25 cellular contexts compared by ENCODE assay signal in genomic region chr19:10713317-10713716, GRCh38. TPM values are rescaled to one million over a fixed set of nuclear protein-coding genes. Genes with fewer than 3 reads are reported as not detected.
DNase-seq lines count a peak whose midpoint lies in the region; ATAC-seq and TF ChIP-seq lines count a peak whose summit lies in the region.
"Had no signal": no experiment of that assay in that cellular context is flagged by ENCODE, and none has a peak within 500 bp of the region (broad histone marks: within the 10 kb centered on the region; RNA-seq: fewer than 3 reads in every experiment).

No MANE protein-coding gene starts in this region.

- H3K27ac Mint-ChIP-seq in CD4-positive, alpha-beta T cell: peak overlapping the region; percentile 90
- H3K27ac Mint-ChIP-seq in WTC11 (0 out of 2 replicates have a peak overlapping the region, but pooled peaks have one; percentile 36), naive B cell (peak overlapping the region in 5 of 6 donors; percentile 49 to 95 (median 77))
- H3K27ac Mint-ChIP-seq: activated B cell treated with CpG ODN at 0.5 μM for 24 hours; activated T-helper 1 cell treated with anti-CD3 and anti-CD28 coated beads, Interleukin-12 subunit alpha, Interleukin-12 subunit beta, Interleukin-2, Interleukin-4 antibody, amounts not matched to agents 30 ng/mL and 10 ng/mL and 1 ng/mL, durations not matched to agents 14 hours and 24 hours and 36 hours; effector memory CD8-positive, alpha-beta T cell; progenitor cell of endocrine pancreas; T-helper 2 cell treated with Interferon-gamma antibody and Interleukin-4, amounts not matched to agents 5 μg/mL and 100 μg/mL, for 36 hours had no signal

- H3K27me3 ChIP-seq in CD4-positive, alpha-beta T cell (ENCODE audit: control insufficient read depth, insufficient read depth, low read length): no peaks in the 10 kb centered on the region
- H3K27me3 ChIP-seq: esophagus muscularis mucosa, gastroesophageal sphincter, tibial artery had no signal

- TF ChIP-seq CTCF in CD4-positive, alpha-beta T cell (IDR thresholded peaks at IDR 0.05): no peak
- no peak for TF ChIP-seq CTCF in WTC11 (IDR thresholded peaks at IDR 0.05)

- peaks cover 17% of the 10 kb centered on the region for H3K4me1 Mint-ChIP-seq in CD4-positive, alpha-beta T cell (ENCODE audit: low read depth)
- peaks cover 8% of the 10 kb centered on the region for H3K4me1 Mint-ChIP-seq in WTC11
- peaks cover 8 to 17% (median 16%) of the 10 kb centered on the region in 3 donors for H3K4me1 Mint-ChIP-seq in naive B cell

- H3K9me3 Mint-ChIP-seq in CD4-positive, alpha-beta T cell: no peaks in the 10 kb centered on the region
- H3K9me3 Mint-ChIP-seq in WTC11 (no peaks in the 10 kb centered on the region), naive B cell (no peaks in the 10 kb centered on the region)
- H3K9me3 Mint-ChIP-seq: activated B cell treated with CpG ODN at 0.5 μM for 24 hours; activated T-helper 1 cell treated with anti-CD3 and anti-CD28 coated beads, Interleukin-12 subunit alpha, Interleukin-12 subunit beta, Interleukin-2, Interleukin-4 antibody, amounts not matched to agents 30 ng/mL and 10 ng/mL and 1 ng/mL, durations not matched to agents 14 hours and 24 hours and 36 hours; brain; effector memory CD8-positive, alpha-beta T cell; neural crest cell; T-helper 2 cell treated with Interferon-gamma antibody and Interleukin-4, amounts not matched to agents 5 μg/mL and 100 μg/mL, for 36 hours had no signal

- intact Hi-C loops in CD4-positive, alpha-beta T cell (cut with DNase I, micrococcal nuclease): no loop called here

- CTCF ChIA-PET in CD4-positive, alpha-beta T cell (lab: Charles Lee): no interaction called here
- CTCF ChIA-PET in WTC11 (lab: Charles Lee): interaction anchor here (1.6 kb wide), 1 partner anchor 14 kb away, joined by 5 read pairs; no protein-coding TSS in a partner anchor

- POLR2A ChIA-PET in CD4-positive, alpha-beta T cell (lab: Charles Lee): no interaction called here
- POLR2A ChIA-PET in WTC11 (lab: Charles Lee): interaction anchor here (0.6 kb wide), 1 partner anchor 18 kb away, joined by 4 read pairs; no protein-coding TSS in a partner anchor

- H3K27ac ChIP-seq in CD4-positive, alpha-beta T cell (ENCODE audit: low read depth, low read length): no peak overlapping the region
- H3K27ac ChIP-seq: esophagus muscularis mucosa, gastroesophageal sphincter, HL-60, SK-N-MC, tibial artery had no signal

- H3K36me3 Mint-ChIP-seq in CD4-positive, alpha-beta T cell (ENCODE audit: low read depth): peaks cover 13% of the 10 kb centered on the region
- H3K36me3 Mint-ChIP-seq in WTC11 (peaks cover 15% of the 10 kb centered on the region), naive B cell (peaks cover 0 to 6% of the 10 kb centered on the region in 2 donors)

- no peaks in the 10 kb centered on the region for H3K27me3 Mint-ChIP-seq in CD4-positive, alpha-beta T cell
- H3K27me3 Mint-ChIP-seq in WTC11 (ENCODE audit: low read depth) (no peaks in the 10 kb centered on the region), naive B cell (no peaks in the 10 kb centered on the region)
- H3K27me3 Mint-ChIP-seq: activated B cell treated with CpG ODN at 0.5 μM for 24 hours; brain; effector memory CD8-positive, alpha-beta T cell; progenitor cell of endocrine pancreas had no signal

- peak; percentile 1 for ATAC-seq in CD4-positive, alpha-beta T cell (ENCODE audit: poor library complexity)
- ATAC-seq in WTC11 (no peak), naive B cell (ENCODE audit: low read depth in 2 of 2) (no peak), GM21723 (IDR thresholded peaks at IDR 0.05; ENCODE audit: unreplicated experiment) (no peak)
- ATAC-seq: effector memory CD8-positive, alpha-beta T cell; gastroesophageal sphincter had no signal

- peak in 1 of 10 experiments; percentile 75 for DNase-seq in CD4-positive, alpha-beta T cell
- DNase-seq in DMS53 (lab: John Stamatoyannopoulos, UW) (peak; percentile 44), WTC11 (ENCODE audit: low spot score) (no peak), naive B cell (no peak), NCI-H1436 treated with DMSO at 0.1 percent for 48 hours (lab: John Stamatoyannopoulos, UW) (no peak), Ammon's horn (ENCODE audit: low spot score) (no peak)
- DNase-seq: activated B cell treated with CpG ODN at 0.5 μM for 24 hours; effector memory CD8-positive, alpha-beta T cell; IMR-90; mesendoderm; NCI-H1436; NCI-H446; stimulated activated CD4-positive, alpha-beta T cell treated with anti-CD3 and anti-CD28 coated beads, Interleukin-2, amount 100 ng/mL, for 24 hours; stimulated activated naive CD4-positive, alpha-beta T cell treated with Interleukin-2 at 50 U/mL for 16 hours; tibial artery had no signal

- H3K9me3 ChIP-seq in CD4-positive, alpha-beta T cell (ENCODE audit: control insufficient read depth, low read length): no peaks in the 10 kb centered on the region
- H3K9me3 ChIP-seq: esophagus muscularis mucosa, gastroesophageal sphincter, tibial artery had no signal

- H3K4me3 Mint-ChIP-seq in CD4-positive, alpha-beta T cell: peak overlapping the region; percentile 20
- no peak overlapping the region for H3K4me3 Mint-ChIP-seq in WTC11
- H3K4me3 Mint-ChIP-seq in naive B cell: no peak overlapping the region
- H3K4me3 Mint-ChIP-seq: activated B cell treated with CpG ODN at 0.5 μM for 24 hours; activated T-helper 1 cell treated with anti-CD3 and anti-CD28 coated beads, Interleukin-12 subunit alpha, Interleukin-12 subunit beta, Interleukin-2, Interleukin-4 antibody, amounts not matched to agents 30 ng/mL and 10 ng/mL and 1 ng/mL, durations not matched to agents 14 hours and 24 hours and 36 hours; brain; effector memory CD8-positive, alpha-beta T cell; neural crest cell; T-helper 2 cell treated with Interferon-gamma antibody and Interleukin-4, amounts not matched to agents 5 μg/mL and 100 μg/mL, for 36 hours had no signal

TF ChIP-seq in WTC11, 78 proteins besides CTCF, POLR2A, EP300 and RAD21:
- TF ChIP-seq ERG (CRISPR knock-in tag; IDR thresholded peaks at IDR 0.05): no peak
- TF ChIP-seq SMAD4 (CRISPR knock-in tag; IDR thresholded peaks at IDR 0.05): no peak

RNA-seq across cellular contexts. Expression of gene DNM2, which starts 4.6 kb away (rescaled TPM):
- 100 to 1,000 TPM; 279 to 286 TPM for total RNA-seq in CD4-positive, alpha-beta T cell
- total RNA-seq in WTC11 (2021): 120 to 131 TPM (median 123 TPM) in 3 replicates
- polyA plus RNA-seq in naive B cell (ENCODE audit: low read depth in 6 of 6): 100 to 1,000 TPM in 1 of 6 donors, 10 to 100 TPM in 5; 53.6 to 111 (median 63.0) TPM

RNA-seq across cellular contexts. Expression of gene QTRT1, which starts 12.1 kb away (rescaled TPM):
- total RNA-seq in CD4-positive, alpha-beta T cell: 10 to 100 TPM; 48.6 to 53.3 TPM
- 67.6 to 72.6 TPM (median 69.6 TPM) in 3 replicates for total RNA-seq in WTC11 (2021)
- 10 to 100 TPM; 39.0 to 82.5 (median 46.2) TPM for polyA plus RNA-seq in naive B cell (ENCODE audit: low read depth in 6 of 6)

RNA-seq across cellular contexts. Expression of gene ILF3, which starts 59.2 kb away (rescaled TPM):
- total RNA-seq in CD4-positive, alpha-beta T cell: 100 to 1,000 TPM; 464 to 491 TPM
- 626 to 659 TPM (median 656 TPM) in 3 replicates for total RNA-seq in WTC11 (2021)
- polyA plus RNA-seq in naive B cell (ENCODE audit: low read depth in 6 of 6): 10 to 100 TPM; 34.2 to 95.0 (median 71.6) TPM

Comparison
In these comparisons a context has a peak if more than half of its experiments do, and no peak if none do; other contexts are left out.
1. H3K27ac Mint-ChIP-seq: peak in every context shown above with its lines; median percentile 90 in CD4-positive, alpha-beta T cell; 77 in naive B cell; 36 in WTC11.